1 cellular context compared by ENCODE assay signal in the genomic region with DNA sequence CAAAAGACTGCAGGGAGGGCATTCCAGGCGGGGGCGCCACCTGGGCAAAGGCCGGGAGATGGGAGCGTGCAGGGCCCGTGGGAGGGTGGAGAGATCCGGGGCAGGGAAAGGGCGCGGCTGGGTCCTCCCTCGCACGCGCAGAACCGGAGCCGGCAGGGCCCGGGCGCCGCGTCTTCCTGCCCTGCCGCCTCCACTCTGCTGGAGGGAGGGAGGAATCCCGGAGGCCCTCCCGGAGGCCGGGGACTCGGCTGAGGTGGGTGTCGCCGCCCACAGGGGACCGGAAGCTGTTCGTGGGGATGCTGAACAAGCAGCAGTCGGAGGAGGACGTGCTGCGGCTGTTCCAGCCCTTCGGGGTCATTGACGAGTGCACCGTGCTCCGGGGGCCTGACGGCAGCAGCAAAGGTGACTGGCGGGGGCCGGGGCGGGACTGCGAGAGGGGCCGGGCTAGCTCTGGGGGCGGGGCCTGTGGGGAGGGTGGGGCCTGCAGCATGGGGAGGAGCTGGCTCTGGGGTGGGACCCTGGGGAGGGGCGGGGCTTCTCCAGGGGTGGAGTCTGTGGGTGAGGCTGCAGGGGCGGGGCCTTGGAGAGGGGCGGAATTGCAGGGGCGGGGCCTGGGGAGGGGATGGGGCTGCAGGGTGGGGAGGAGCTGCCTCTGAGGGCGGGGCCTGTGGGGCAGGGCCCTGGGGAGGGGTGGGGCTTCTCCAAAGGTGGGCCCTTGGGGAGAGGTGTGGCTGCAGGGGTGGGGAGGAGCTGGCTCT.
TF ChIP-seq lines count a peak whose summit lies in the region.

No MANE protein-coding gene starts in this region.

TF ChIP-seq in HEK293, 187 proteins besides CTCF, POLR2A, EP300 and RAD21 (continued from another document and continues in another):
- TF ChIP-seq OVOL3 (tag by site-specific recombination; IDR thresholded peaks at IDR 0.05) (no peak), BCL11A (tag by site-specific recombination; IDR thresholded peaks at IDR 0.05; ENCODE audit: low read depth) (no peak), HOXA7 (CRISPR knock-in tag; IDR thresholded peaks at IDR 0.05; ENCODE audit: borderline replicate concordance) (no peak), ZNF10 (tag by site-specific recombination; IDR thresholded peaks at IDR 0.05) (no peak), ZBTB8A (tag by site-specific recombination; IDR thresholded peaks at IDR 0.05) (peak; percentile 66), ZSCAN23 (tag by site-specific recombination; IDR thresholded peaks at IDR 0.05) (no peak), MEIS1 (CRISPR knock-in tag; IDR thresholded peaks at IDR 0.05; ENCODE audit: borderline replicate concordance) (no peak), ZNF404 (tag by site-specific recombination; IDR thresholded peaks at IDR 0.05) (no peak), ZNF548 (tag by site-specific recombination; IDR thresholded peaks at IDR 0.05) (no peak), ZNF449 (tag by site-specific recombination; IDR thresholded peaks at IDR 0.05) (no peak), ZNF473 (tag by site-specific recombination; IDR thresholded peaks at IDR 0.05) (no peak), RBAK (tag by site-specific recombination; IDR thresholded peaks at IDR 0.05) (no peak), ZBTB20 (tag by site-specific recombination; IDR thresholded peaks at IDR 0.05) (peak; percentile 68), ZNF48 (tag by site-specific recombination; IDR thresholded peaks at IDR 0.05) (no peak), ZNF501 (tag by site-specific recombination; IDR thresholded peaks at IDR 0.05) (no peak), ZNF510 (tag by site-specific recombination; IDR thresholded peaks at IDR 0.05; ENCODE audit: insufficient replicate concordance) (no peak), ZNF175 (tag by site-specific recombination; IDR thresholded peaks at IDR 0.05) (no peak), ZNF610 (tag by site-specific recombination; IDR thresholded peaks at IDR 0.05; ENCODE audit: borderline replicate concordance) (0 out of 2 replicates have a peak, but pooled peaks have one; percentile 39), FEZF1 (tag by site-specific recombination; IDR thresholded peaks at IDR 0.05) (no peak), ZNF600 (tag by site-specific recombination; IDR thresholded peaks at IDR 0.05) (peak; percentile 62), KLF9 (tag by site-specific recombination; IDR thresholded peaks at IDR 0.05; ENCODE audit: low read depth) (0 out of 2 replicates have a peak, but pooled peaks have one; percentile 28), SP2 (tag by site-specific recombination; IDR thresholded peaks at IDR 0.05) (peak; percentile 81), ZNF112 (tag by site-specific recombination; IDR thresholded peaks at IDR 0.05) (no peak), YY1 (tag by site-specific recombination; IDR thresholded peaks at IDR 0.05) (no peak; the same call in 1 of the 2 replicates), OSR2 (tag by site-specific recombination; IDR thresholded peaks at IDR 0.05) (no peak), ZNF132 (tag by site-specific recombination; IDR thresholded peaks at IDR 0.05; ENCODE audit: borderline replicate concordance) (no peak), GLIS2 (tag by site-specific recombination; IDR thresholded peaks at IDR 0.05) (peak; percentile 89), PRDM1 (tag by site-specific recombination; IDR thresholded peaks at IDR 0.05) (no peak)
- TF ChIP-seq, protein P1, sequence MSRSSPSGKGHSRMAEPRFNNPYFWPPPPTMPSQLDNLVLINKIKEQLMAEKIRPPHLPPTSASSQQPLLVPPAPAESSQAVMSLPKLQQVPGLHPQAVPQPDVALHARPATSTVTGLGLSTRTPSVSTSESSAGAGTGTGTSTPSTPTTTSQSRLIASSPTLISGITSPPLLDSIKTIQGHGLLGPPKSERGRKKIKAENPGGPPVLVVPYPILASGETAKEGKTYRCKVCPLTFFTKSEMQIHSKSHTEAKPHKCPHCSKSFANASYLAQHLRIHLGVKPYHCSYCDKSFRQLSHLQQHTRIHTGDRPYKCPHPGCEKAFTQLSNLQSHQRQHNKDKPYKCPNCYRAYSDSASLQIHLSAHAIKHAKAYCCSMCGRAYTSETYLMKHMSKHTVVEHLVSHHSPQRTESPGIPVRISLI (tag by site-specific recombination; IDR thresholded peaks at IDR 0.05) = no peak
- TF ChIP-seq, protein P2, sequence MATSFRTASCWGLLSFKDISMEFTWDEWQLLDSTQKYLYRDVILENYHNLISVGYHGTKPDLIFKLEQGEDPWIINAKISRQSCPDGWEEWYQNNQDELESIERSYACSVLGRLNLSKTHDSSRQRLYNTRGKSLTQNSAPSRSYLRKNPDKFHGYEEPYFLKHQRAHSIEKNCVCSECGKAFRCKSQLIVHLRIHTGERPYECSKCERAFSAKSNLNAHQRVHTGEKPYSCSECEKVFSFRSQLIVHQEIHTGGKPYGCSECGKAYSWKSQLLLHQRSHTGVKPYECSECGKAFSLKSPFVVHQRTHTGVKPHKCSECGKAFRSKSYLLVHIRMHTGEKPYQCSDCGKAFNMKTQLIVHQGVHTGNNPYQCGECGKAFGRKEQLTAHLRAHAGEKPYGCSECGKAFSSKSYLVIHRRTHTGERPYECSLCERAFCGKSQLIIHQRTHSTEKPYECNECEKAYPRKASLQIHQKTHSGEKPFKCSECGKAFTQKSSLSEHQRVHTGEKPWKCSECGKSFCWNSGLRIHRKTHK (tag by site-specific recombination; IDR thresholded peaks at IDR 0.05) = no peak
- TF ChIP-seq, protein P3, sequence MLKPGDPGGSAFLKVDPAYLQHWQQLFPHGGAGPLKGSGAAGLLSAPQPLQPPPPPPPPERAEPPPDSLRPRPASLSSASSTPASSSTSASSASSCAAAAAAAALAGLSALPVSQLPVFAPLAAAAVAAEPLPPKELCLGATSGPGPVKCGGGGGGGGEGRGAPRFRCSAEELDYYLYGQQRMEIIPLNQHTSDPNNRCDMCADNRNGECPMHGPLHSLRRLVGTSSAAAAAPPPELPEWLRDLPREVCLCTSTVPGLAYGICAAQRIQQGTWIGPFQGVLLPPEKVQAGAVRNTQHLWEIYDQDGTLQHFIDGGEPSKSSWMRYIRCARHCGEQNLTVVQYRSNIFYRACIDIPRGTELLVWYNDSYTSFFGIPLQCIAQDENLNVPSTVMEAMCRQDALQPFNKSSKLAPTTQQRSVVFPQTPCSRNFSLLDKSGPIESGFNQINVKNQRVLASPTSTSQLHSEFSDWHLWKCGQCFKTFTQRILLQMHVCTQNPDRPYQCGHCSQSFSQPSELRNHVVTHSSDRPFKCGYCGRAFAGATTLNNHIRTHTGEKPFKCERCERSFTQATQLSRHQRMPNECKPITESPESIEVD (tag by site-specific recombination; IDR thresholded peaks at IDR 0.05) = no peak
- TF ChIP-seq, protein P4, sequence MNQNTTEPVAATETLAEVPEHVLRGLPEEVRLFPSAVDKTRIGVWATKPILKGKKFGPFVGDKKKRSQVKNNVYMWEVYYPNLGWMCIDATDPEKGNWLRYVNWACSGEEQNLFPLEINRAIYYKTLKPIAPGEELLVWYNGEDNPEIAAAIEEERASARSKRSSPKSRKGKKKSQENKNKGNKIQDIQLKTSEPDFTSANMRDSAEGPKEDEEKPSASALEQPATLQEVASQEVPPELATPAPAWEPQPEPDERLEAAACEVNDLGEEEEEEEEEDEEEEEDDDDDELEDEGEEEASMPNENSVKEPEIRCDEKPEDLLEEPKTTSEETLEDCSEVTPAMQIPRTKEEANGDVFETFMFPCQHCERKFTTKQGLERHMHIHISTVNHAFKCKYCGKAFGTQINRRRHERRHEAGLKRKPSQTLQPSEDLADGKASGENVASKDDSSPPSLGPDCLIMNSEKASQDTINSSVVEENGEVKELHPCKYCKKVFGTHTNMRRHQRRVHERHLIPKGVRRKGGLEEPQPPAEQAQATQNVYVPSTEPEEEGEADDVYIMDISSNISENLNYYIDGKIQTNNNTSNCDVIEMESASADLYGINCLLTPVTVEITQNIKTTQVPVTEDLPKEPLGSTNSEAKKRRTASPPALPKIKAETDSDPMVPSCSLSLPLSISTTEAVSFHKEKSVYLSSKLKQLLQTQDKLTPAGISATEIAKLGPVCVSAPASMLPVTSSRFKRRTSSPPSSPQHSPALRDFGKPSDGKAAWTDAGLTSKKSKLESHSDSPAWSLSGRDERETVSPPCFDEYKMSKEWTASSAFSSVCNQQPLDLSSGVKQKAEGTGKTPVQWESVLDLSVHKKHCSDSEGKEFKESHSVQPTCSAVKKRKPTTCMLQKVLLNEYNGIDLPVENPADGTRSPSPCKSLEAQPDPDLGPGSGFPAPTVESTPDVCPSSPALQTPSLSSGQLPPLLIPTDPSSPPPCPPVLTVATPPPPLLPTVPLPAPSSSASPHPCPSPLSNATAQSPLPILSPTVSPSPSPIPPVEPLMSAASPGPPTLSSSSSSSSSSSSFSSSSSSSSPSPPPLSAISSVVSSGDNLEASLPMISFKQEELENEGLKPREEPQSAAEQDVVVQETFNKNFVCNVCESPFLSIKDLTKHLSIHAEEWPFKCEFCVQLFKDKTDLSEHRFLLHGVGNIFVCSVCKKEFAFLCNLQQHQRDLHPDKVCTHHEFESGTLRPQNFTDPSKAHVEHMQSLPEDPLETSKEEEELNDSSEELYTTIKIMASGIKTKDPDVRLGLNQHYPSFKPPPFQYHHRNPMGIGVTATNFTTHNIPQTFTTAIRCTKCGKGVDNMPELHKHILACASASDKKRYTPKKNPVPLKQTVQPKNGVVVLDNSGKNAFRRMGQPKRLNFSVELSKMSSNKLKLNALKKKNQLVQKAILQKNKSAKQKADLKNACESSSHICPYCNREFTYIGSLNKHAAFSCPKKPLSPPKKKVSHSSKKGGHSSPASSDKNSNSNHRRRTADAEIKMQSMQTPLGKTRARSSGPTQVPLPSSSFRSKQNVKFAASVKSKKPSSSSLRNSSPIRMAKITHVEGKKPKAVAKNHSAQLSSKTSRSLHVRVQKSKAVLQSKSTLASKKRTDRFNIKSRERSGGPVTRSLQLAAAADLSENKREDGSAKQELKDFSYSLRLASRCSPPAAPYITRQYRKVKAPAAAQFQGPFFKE (tag by site-specific recombination; IDR thresholded peaks at IDR 0.05; ENCODE audit: borderline replicate concordance) = no peak
- TF ChIP-seq, protein P5, sequence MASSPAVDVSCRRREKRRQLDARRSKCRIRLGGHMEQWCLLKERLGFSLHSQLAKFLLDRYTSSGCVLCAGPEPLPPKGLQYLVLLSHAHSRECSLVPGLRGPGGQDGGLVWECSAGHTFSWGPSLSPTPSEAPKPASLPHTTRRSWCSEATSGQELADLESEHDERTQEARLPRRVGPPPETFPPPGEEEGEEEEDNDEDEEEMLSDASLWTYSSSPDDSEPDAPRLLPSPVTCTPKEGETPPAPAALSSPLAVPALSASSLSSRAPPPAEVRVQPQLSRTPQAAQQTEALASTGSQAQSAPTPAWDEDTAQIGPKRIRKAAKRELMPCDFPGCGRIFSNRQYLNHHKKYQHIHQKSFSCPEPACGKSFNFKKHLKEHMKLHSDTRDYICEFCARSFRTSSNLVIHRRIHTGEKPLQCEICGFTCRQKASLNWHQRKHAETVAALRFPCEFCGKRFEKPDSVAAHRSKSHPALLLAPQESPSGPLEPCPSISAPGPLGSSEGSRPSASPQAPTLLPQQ (tag by site-specific recombination; IDR thresholded peaks at IDR 0.05) = peak; percentile 60
- TF ChIP-seq, protein P6, sequence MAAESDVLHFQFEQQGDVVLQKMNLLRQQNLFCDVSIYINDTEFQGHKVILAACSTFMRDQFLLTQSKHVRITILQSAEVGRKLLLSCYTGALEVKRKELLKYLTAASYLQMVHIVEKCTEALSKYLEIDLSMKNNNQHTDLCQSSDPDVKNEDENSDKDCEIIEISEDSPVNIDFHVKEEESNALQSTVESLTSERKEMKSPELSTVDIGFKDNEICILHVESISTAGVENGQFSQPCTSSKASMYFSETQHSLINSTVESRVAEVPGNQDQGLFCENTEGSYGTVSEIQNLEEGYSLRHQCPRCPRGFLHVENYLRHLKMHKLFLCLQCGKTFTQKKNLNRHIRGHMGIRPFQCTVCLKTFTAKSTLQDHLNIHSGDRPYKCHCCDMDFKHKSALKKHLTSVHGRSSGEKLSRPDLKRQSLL (tag by site-specific recombination; IDR thresholded peaks at IDR 0.05) = no peak
- TF ChIP-seq, protein P7, sequence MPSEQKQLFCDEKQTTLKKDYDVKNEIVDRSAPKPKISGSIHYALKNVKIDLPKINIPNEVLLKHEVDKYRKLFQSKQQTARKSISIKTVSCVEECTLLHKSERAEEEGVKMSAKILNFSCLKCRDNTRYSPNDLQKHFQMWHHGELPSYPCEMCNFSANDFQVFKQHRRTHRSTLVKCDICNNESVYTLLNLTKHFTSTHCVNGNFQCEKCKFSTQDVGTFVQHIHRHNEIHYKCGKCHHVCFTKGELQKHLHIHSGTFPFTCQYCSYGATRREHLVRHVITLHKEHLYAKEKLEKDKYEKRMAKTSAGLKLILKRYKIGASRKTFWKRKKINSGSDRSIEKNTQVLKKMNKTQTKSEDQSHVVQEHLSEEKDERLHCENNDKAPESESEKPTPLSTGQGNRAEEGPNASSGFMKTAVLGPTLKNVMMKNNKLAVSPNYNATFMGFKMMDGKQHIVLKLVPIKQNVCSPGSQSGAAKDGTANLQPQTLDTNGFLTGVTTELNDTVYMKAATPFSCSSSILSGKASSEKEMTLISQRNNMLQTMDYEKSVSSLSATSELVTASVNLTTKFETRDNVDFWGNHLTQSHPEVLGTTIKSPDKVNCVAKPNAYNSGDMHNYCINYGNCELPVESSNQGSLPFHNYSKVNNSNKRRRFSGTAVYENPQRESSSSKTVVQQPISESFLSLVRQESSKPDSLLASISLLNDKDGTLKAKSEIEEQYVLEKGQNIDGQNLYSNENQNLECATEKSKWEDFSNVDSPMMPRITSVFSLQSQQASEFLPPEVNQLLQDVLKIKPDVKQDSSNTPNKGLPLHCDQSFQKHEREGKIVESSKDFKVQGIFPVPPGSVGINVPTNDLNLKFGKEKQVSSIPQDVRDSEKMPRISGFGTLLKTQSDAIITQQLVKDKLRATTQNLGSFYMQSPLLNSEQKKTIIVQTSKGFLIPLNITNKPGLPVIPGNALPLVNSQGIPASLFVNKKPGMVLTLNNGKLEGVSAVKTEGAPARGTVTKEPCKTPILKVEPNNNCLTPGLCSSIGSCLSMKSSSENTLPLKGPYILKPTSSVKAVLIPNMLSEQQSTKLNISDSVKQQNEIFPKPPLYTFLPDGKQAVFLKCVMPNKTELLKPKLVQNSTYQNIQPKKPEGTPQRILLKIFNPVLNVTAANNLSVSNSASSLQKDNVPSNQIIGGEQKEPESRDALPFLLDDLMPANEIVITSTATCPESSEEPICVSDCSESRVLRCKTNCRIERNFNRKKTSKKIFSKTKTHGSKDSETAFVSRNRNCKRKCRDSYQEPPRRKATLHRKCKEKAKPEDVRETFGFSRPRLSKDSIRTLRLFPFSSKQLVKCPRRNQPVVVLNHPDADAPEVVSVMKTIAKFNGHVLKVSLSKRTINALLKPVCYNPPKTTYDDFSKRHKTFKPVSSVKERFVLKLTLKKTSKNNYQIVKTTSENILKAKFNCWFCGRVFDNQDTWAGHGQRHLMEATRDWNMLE (tag by site-specific recombination; conservative IDR thresholded peaks at IDR 0.05; ENCODE audit: low read depth) = no peak
- TF ChIP-seq, protein P8, sequence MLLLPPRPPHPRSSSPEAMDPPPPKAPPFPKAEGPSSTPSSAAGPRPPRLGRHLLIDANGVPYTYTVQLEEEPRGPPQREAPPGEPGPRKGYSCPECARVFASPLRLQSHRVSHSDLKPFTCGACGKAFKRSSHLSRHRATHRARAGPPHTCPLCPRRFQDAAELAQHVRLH (tag by site-specific recombination; IDR thresholded peaks at IDR 0.05) = peak; percentile 85; the same call in 1 of the 2 replicates
